Comparison of ENCODE assay signal across 1 cellular context in the genomic region with DNA sequence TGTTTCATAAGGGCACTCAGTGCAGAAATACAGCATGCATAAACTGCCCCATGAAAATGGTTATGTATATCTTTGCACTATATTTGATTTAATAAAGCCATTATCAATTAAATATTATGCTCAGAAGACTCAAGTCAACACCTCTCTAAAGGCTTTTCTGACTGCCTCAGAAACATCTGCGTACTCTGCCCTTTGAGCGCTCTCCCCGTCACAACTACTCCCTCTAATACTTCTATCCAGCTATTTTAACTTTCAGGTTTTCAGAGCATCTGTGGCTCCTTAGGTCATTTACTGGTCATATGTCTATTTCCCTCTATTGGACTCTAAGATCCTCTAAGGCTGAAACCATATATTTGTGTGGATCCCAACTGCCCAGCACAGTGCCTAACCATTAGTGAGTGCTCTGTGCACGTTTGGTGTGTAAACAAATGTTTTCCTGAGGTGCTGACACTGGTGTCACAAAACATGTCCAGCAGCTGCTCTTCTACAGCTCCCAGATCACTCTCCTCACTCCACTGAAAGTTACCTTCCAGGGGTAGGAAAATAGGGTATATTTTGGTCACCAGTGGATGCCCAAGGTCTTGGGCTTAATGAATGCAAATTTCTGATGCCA.
TF ChIP-seq lines count a peak whose summit lies in the region.

No MANE protein-coding gene starts in this region.

TF ChIP-seq in IMR-90, 13 proteins besides CTCF, POLR2A, EP300 and RAD21 (continued from another document):
- TF ChIP-seq, protein P1, sequence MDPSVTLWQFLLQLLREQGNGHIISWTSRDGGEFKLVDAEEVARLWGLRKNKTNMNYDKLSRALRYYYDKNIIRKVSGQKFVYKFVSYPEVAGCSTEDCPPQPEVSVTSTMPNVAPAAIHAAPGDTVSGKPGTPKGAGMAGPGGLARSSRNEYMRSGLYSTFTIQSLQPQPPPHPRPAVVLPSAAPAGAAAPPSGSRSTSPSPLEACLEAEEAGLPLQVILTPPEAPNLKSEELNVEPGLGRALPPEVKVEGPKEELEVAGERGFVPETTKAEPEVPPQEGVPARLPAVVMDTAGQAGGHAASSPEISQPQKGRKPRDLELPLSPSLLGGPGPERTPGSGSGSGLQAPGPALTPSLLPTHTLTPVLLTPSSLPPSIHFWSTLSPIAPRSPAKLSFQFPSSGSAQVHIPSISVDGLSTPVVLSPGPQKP (IDR thresholded peaks at IDR 0.05; ENCODE audit: borderline replicate concordance, low read depth, low read length): no peak
- TF ChIP-seq, protein P2, sequence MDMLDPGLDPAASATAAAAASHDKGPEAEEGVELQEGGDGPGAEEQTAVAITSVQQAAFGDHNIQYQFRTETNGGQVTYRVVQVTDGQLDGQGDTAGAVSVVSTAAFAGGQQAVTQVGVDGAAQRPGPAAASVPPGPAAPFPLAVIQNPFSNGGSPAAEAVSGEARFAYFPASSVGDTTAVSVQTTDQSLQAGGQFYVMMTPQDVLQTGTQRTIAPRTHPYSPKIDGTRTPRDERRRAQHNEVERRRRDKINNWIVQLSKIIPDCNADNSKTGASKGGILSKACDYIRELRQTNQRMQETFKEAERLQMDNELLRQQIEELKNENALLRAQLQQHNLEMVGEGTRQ (IDR thresholded peaks at IDR 0.05; ENCODE audit: low read depth, low read length): no peak
- TF ChIP-seq MAFK (IDR thresholded peaks at IDR 0.05; ENCODE audit: low read depth, low read length) (no peak), MAZ (IDR thresholded peaks at IDR 0.05; ENCODE audit: borderline replicate concordance, low read depth, low read length) (no peak), NFE2L2 (IDR thresholded peaks at IDR 0.05; ENCODE audit: low read depth, low read length) (no peak)
